In the genomic region with DNA sequence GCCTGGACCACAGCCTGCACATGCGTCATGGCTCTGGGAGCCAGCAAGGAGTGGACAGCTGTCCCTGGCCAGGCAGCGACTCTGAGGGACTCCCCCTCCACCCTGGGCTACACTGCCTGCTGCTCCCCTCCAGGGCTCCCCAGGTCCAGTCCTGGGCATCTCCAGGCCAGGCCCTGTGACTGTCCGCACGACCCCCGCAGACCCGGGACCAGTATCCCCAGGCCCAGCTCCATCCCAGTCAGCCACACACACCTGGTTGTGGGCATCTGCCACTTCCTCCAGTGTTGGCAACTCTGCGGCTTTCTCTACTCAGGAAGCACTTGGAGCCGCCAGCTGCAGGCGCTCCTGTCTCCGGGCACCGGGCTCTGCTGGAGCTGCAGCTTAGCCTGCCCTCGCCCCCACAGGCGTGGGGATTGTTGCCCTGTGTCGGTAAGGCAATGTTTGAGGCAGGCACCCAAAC, we compare ENCODE assay signal across 8 cellular contexts. TPM values are rescaled to one million over a fixed set of nuclear protein-coding genes. Genes with fewer than 3 reads are reported as not detected.
DNase-seq lines count a peak whose midpoint lies in the region; ATAC-seq and FAIRE-seq lines count a peak whose summit lies in the region.

No MANE protein-coding gene starts in this region.

- ATAC-seq in T-cell (replicated peaks in 1 of 4) (no peak), left colon (no peak), GM21786 (IDR thresholded peaks at IDR 0.05; ENCODE audit: unreplicated experiment) (no peak), HG03460 (IDR thresholded peaks at IDR 0.05; ENCODE audit: unreplicated experiment) (no peak)

- H3K9me3 Mint-ChIP-seq in T-cell, result no peaks in the 10 kb centered on the region

- intact Hi-C loops in left colon (cut with DNase I, micrococcal nuclease), result no loop called here

- H3K4me3 Mint-ChIP-seq in T-cell, result peak overlapping the region; percentile 81 to 88 (median 87)

- CTCF ChIA-PET in T-cell (lab: Charles Lee), result no interaction called here

- DNase-seq in DMS53 treated with DMSO at 0.1 percent for 48 hours (lab: John Stamatoyannopoulos, UW; ENCODE audit: unreplicated experiment) (peak; percentile 53), T-cell (no peak), frontal cortex (ENCODE audit: low spot score in 2 of 2) (peak; percentile 81 to 88), pons (ENCODE audit: low spot score) (peak; percentile 82), left colon (no peak), NCI-H2081 treated with DMSO at 0.1 percent for 48 hours (lab: John Stamatoyannopoulos, UW) (no peak)

- H3K4me1 Mint-ChIP-seq in T-cell, result peaks cover 21 to 28% (median 28%) of the 10 kb centered on the region in 3 donors

- FAIRE-seq in frontal cortex (lab: Jason Lieb, UNC), result no peak

- no peaks in the 10 kb centered on the region for H3K36me3 Mint-ChIP-seq in T-cell

- POLR2A ChIA-PET in T-cell (lab: Charles Lee), result no interaction called here

- H3K27ac Mint-ChIP-seq in T-cell, result no peak overlapping the region

- no peaks in the 10 kb centered on the region for H3K27me3 Mint-ChIP-seq in T-cell

RNA-seq across cellular contexts. Expression of a gene that starts 2.4 kb away (rescaled TPM):
- total RNA-seq in T-cell (10 to 100 TPM; 53.3 to 89.6 (median 57.8) TPM), frontal cortex (7.3 TPM), left colon (10 to 100 TPM; 18.0 to 29.8 TPM)

RNA-seq across cellular contexts. Expression of a gene that starts 32.2 kb away (rescaled TPM):
- total RNA-seq in T-cell (10 to 100 TPM; 27.8 to 71.4 (median 66.5) TPM), frontal cortex (3.3 TPM), left colon (10 to 100 TPM; 19.7 to 31.8 TPM)

RNA-seq across cellular contexts. Expression of a gene that starts 52.9 kb away (rescaled TPM):
- total RNA-seq in T-cell (10 to 100 TPM; 75.7 to 84.3 (median 79.2) TPM), frontal cortex (10.2 TPM), left colon (10 to 100 TPM; 28.2 to 38.2 TPM)

Comparison
In these comparisons a context has a peak if more than half of its experiments do, and no peak if none do; other contexts are left out.
1. DNase-seq: peak in DMS53 treated with DMSO at 0.1 percent for 48 hours (single experiment), frontal cortex (2 of 2) and pons (single experiment); none in T-cell (0 of 34), left colon (0 of 2) and NCI-H2081 treated with DMSO at 0.1 percent for 48 hours (single experiment).